Comparison of ENCODE assay signal across 8 cellular contexts in genomic region chr18:6219116-6219717, GRCh38.
DNase-seq lines count a peak whose midpoint lies in the region; ATAC-seq and TF ChIP-seq lines count a peak whose summit lies in the region.

No MANE protein-coding gene starts in this region.

- DNase-seq in activated T-cell treated with anti-CD3 and anti-CD28 coated beads, Interleukin-2, amount 50 U/mL, for 48 hours, result peak; percentile 28 to 31
- no peak for DNase-seq in activated T-cell treated with anti-CD3 and anti-CD28 coated beads, Interleukin-2, amount 50 U/mL, for 4 hours
- DNase-seq in LNCaP clone FGC (ENCODE audit: low read depth) (peak; percentile 14), amniotic stem cell (lab: John Stamatoyannopoulos, UW) (peak; percentile 21), iPS-NIHi7 (ENCODE audit: extremely low spot score) (peak; percentile 89), upper lobe of left lung (no peak)
- no peak for DNase-seq in stimulated activated CD4-positive, alpha-beta T cell treated with anti-CD3 and anti-CD28 coated beads, Interleukin-12 subunit alpha, Interleukin-12 subunit beta, amount 100 ng/mL, for 4 hours

- no peaks in the 10 kb centered on the region for H3K36me3 ChIP-seq in upper lobe of left lung

- H3K27me3 ChIP-seq in upper lobe of left lung, result no peaks in the 10 kb centered on the region

- H3K9me3 Mint-ChIP-seq in activated T-cell treated with anti-CD3 and anti-CD28 coated beads, Interleukin-2, amount 50 U/mL, for 4 hours, result peaks cover 3% of the 10 kb centered on the region

- H3K4me3 ChIP-seq in LNCaP clone FGC (ENCODE audit: low read depth, low read length) (no peak overlapping the region), upper lobe of left lung (no peak overlapping the region)

- no peaks in the 10 kb centered on the region for H3K9me3 ChIP-seq in upper lobe of left lung

- TF ChIP-seq EP300 in upper lobe of left lung (IDR thresholded peaks at IDR 0.05), result no peak

- H3K36me3 Mint-ChIP-seq in activated T-cell treated with anti-CD3 and anti-CD28 coated beads, Interleukin-2, amount 50 U/mL, for 4 hours (ENCODE audit: insufficient read depth), result no peaks in the 10 kb centered on the region

- no peaks in the 10 kb centered on the region for H3K27me3 Mint-ChIP-seq in activated T-cell treated with anti-CD3 and anti-CD28 coated beads, Interleukin-2, amount 50 U/mL, for 4 hours (ENCODE audit: low read depth)

- no peaks in the 10 kb centered on the region for H3K4me1 ChIP-seq in upper lobe of left lung

- TF ChIP-seq CTCF in LNCaP clone FGC (IDR thresholded peaks at IDR 0.05; ENCODE audit: control insufficient read depth, extremely low read depth, insufficient read depth) (peak; percentile 91), upper lobe of left lung (IDR thresholded peaks at IDR 0.05) (peak in 5 of 6 experiments; percentile 21 to 40 (median 30))

- ATAC-seq in activated T-cell treated with anti-CD3 and anti-CD28 coated beads, Interleukin-2, amount 50 U/mL, for 4 hours, result no peak
- ATAC-seq in upper lobe of left lung (ENCODE audit: low FRiP score in 2 of 2) (peak in 1 of 2 donors; percentile 41), HG02870 (IDR thresholded peaks at IDR 0.05; ENCODE audit: unreplicated experiment) (no peak)

- no peak overlapping the region for H3K27ac ChIP-seq in upper lobe of left lung

- H3K4me1 Mint-ChIP-seq in activated T-cell treated with anti-CD3 and anti-CD28 coated beads, Interleukin-2, amount 50 U/mL, for 4 hours (ENCODE audit: low read depth), result no peaks in the 10 kb centered on the region

- no peak for TF ChIP-seq POLR2A in upper lobe of left lung (IDR thresholded peaks at IDR 0.05)

- 59 to 73% methylated on average over 12 of the region's 12 CpGs for WGBS in upper lobe of left lung, 2 donors

- H3K4me3 Mint-ChIP-seq in activated T-cell treated with anti-CD3 and anti-CD28 coated beads, Interleukin-2, amount 50 U/mL, for 4 hours, result no peak overlapping the region

Comparison
In these comparisons a context has a peak if more than half of its experiments do, and no peak if none do; other contexts are left out.
1. DNase-seq: peak in activated T-cell treated with anti-CD3 and anti-CD28 coated beads, Interleukin-2, amount 50 U/mL, for 48 hours (2 of 2), LNCaP clone FGC (single experiment), amniotic stem cell (single experiment) and iPS-NIHi7 (single experiment); none in activated T-cell treated with anti-CD3 and anti-CD28 coated beads, Interleukin-2, amount 50 U/mL, for 4 hours (single experiment), upper lobe of left lung (0 of 2) and stimulated activated CD4-positive, alpha-beta T cell treated with anti-CD3 and anti-CD28 coated beads, Interleukin-12 subunit alpha, Interleukin-12 subunit beta, amount 100 ng/mL, for 4 hours (single experiment).